In the genomic region with DNA sequence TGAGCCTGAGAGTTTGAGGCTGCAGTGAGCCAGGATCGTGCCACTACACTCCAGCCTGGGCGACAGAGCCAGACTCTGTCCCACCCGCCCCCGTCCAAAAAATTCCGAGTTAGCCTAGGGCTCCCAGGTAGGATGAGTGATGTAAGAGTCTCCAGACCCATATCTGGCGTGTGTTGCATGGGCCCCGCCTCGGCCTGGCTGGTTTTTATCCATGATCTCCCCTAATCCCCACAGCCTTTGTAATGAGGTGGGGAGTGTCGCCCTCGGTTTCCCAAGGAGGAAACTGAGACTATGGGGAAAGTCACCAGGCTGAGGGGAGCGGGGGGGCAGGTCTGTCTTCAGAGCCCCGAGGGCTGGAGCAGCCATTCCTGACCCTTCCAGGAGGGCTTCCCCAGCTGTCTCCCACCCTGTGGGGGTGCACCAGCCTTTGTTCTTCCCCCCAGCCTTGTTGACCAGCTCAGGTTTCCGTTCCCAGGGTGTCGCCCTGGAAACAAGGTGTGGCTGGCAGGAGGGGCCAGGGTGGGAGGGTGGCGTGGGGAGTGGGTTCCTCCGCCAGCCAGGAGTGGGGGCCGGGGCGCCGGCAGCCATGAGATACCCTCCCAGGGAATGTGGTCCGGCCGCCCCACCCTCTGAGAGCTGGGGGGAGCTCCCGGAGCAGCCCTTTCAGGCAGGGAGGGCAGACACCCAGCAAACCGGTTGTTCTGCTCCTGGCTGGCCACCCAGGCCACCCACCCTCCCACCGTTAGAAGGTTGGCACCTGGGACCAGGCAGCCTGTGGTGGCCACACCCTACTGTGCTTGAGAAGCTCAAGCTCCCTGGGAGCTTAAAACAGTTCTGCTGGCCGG, we compare ENCODE assay signal across 1 cellular context.
TF ChIP-seq lines count a peak whose summit lies in the region.

No MANE protein-coding gene starts in this region.

TF ChIP-seq in SK-N-SH, 30 proteins besides CTCF, POLR2A, EP300 and RAD21 (continued from another document):
- no peak for TF ChIP-seq TEAD4 (IDR thresholded peaks at IDR 0.05; ENCODE audit: borderline replicate concordance, insufficient read depth)
- TF ChIP-seq, protein P1, sequence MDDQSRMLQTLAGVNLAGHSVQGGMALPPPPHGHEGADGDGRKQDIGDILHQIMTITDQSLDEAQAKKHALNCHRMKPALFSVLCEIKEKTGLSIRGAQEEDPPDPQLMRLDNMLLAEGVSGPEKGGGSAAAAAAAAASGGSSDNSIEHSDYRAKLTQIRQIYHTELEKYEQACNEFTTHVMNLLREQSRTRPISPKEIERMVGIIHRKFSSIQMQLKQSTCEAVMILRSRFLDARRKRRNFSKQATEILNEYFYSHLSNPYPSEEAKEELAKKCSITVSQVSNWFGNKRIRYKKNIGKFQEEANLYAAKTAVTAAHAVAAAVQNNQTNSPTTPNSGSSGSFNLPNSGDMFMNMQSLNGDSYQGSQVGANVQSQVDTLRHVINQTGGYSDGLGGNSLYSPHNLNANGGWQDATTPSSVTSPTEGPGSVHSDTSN (IDR thresholded peaks at IDR 0.05): no peak
- TF ChIP-seq FOSL2 (IDR thresholded peaks at IDR 0.05; ENCODE audit: borderline replicate concordance, low read depth): no peak
- TF ChIP-seq TAF1 (IDR thresholded peaks at IDR 0.05; ENCODE audit: borderline replicate concordance, low read depth, low read length): no peak
- no peak for TF ChIP-seq MAX (IDR thresholded peaks at IDR 0.05; ENCODE audit: low read depth)
TF ChIP-seq in SK-N-SH: peak in this region for 0.
